8 cellular contexts compared by ENCODE assay signal in the genomic region with DNA sequence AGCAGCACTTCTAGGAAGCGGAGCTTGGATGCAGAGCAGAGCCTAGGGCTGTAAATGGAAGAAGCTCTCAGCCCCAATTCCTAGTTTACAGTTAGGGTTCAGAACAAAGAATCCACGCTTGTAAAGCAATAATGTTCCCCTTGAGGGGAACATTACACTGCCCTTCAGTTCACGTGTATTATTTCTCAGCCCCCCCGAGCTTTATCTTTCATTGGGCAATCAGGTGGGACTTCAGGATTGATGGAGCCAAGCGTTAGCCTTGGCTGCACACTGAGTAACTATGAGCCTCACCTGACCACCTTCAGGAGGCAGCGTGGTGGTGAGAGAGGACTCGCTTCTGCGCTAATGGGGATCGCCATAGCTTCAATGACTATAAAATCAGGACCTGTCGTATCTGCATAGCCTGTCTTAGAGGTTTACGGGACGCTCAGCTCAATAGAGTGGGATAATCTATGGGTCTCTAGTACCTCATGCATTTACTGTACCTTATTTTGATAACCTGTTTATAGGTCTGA.
DNase-seq lines count a peak whose midpoint lies in the region; ATAC-seq and TF ChIP-seq lines count a peak whose summit lies in the region.

No MANE protein-coding gene starts in this region.

- no peaks in the 10 kb centered on the region for H3K27me3 ChIP-seq in iPS-15b (ENCODE audit: control insufficient read depth, insufficient read depth, low read length)

- H3K9ac ChIP-seq in iPS-15b (ENCODE audit: low read depth, low read length), result no peak overlapping the region

- H3K27ac Mint-ChIP-seq in activated naive CD8-positive, alpha-beta T cell treated with anti-CD3 and anti-CD28 coated beads for 36 hours, result no peak overlapping the region

- H3K4me3 Mint-ChIP-seq in activated naive CD8-positive, alpha-beta T cell treated with anti-CD3 and anti-CD28 coated beads for 36 hours, result peak overlapping the region; percentile 78

- H3K36me3 Mint-ChIP-seq in activated naive CD8-positive, alpha-beta T cell treated with anti-CD3 and anti-CD28 coated beads for 36 hours, result no peaks in the 10 kb centered on the region

- no peak for DNase-seq in activated naive CD8-positive, alpha-beta T cell treated with anti-CD3 and anti-CD28 coated beads for 36 hours
- DNase-seq in GM20000 (ENCODE audit: low spot score), result no peak

- TF ChIP-seq CTCF in GM20000 (IDR thresholded peaks at IDR 0.05; ENCODE audit: extremely low read depth, missing control alignments), result no peak

- H3K4me1 Mint-ChIP-seq in activated naive CD8-positive, alpha-beta T cell treated with anti-CD3 and anti-CD28 coated beads for 36 hours, result peaks cover 3% of the 10 kb centered on the region

- H3K36me3 ChIP-seq in iPS-15b (ENCODE audit: control insufficient read depth, insufficient read depth, low read length), result no peaks in the 10 kb centered on the region

- peaks cover 4% of the 10 kb centered on the region for H3K9me3 Mint-ChIP-seq in activated naive CD8-positive, alpha-beta T cell treated with anti-CD3 and anti-CD28 coated beads for 36 hours

- H3K4me3 ChIP-seq in iPS-15b (ENCODE audit: low read depth, low read length) (peak overlapping the region; percentile 77), skin epidermis (peak overlapping the region; percentile 26 to 59 (median 47))

- H3K4me1 ChIP-seq in iPS-15b (ENCODE audit: control insufficient read depth, insufficient read depth, low read length), result no peaks in the 10 kb centered on the region

- peaks cover 46% of the 10 kb centered on the region for H3K27me3 Mint-ChIP-seq in activated naive CD8-positive, alpha-beta T cell treated with anti-CD3 and anti-CD28 coated beads for 36 hours

- no peaks in the 10 kb centered on the region for H3K9me3 ChIP-seq in iPS-15b (ENCODE audit: control insufficient read depth, insufficient read depth, low read length)

- ATAC-seq in HG03280 (IDR thresholded peaks at IDR 0.05; ENCODE audit: unreplicated experiment), result peak; percentile 18
- no peak for ATAC-seq in HG03095 (IDR thresholded peaks at IDR 0.05; ENCODE audit: unreplicated experiment)
- ATAC-seq in HG03354 (IDR thresholded peaks at IDR 0.05; ENCODE audit: poor library complexity, severe bottlenecking, unreplicated experiment), result no peak
- ATAC-seq in HG03025 (IDR thresholded peaks at IDR 0.05; ENCODE audit: low FRiP score, unreplicated experiment), result no peak

- peak overlapping the region in 11 of 21 experiments; percentile 46 to 83 (median 63) for H3K27ac ChIP-seq in skin epidermis
